8 cellular contexts compared by ENCODE assay signal in the genomic region with DNA sequence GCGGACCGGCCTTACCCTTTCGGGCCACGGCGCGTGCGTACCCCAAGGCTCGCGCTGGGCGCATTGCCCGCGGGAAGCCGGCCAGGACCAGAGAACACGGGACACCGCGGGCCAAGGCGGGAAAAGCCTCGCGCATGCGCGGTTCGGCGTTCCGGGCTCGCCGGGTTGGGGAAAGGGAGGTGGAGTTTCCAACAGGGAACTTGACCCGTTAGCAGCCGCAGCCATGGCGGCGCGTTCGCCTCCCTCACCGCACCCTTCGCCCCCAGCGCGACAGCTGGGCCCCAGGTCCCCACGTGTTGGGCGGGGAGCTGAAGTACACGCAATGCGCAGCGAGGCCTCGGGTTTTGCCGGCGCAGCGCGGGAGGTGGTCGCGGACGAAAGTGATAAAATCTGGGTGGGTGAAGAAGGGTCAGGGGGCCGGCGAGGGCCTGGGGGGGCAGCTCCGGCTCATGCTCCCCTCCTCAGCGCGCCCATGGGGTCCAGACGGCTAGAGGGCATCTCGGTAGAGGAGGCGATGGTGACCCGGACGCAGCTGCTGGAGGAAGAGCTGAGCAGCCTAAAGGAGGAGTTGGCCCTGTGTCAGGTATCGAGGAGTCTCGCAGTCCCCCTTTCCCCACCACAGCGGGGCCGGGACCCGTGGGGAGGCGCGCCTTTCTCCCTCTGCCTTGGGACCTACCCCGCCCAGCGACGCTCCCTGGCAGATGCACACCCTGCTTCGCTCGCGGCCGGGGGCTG. TPM values are rescaled to one million over a fixed set of nuclear protein-coding genes. Genes with fewer than 3 reads are reported as not detected.
DNase-seq lines count a peak whose midpoint lies in the region; ATAC-seq and TF ChIP-seq lines count a peak whose summit lies in the region.

A gene with protein sequence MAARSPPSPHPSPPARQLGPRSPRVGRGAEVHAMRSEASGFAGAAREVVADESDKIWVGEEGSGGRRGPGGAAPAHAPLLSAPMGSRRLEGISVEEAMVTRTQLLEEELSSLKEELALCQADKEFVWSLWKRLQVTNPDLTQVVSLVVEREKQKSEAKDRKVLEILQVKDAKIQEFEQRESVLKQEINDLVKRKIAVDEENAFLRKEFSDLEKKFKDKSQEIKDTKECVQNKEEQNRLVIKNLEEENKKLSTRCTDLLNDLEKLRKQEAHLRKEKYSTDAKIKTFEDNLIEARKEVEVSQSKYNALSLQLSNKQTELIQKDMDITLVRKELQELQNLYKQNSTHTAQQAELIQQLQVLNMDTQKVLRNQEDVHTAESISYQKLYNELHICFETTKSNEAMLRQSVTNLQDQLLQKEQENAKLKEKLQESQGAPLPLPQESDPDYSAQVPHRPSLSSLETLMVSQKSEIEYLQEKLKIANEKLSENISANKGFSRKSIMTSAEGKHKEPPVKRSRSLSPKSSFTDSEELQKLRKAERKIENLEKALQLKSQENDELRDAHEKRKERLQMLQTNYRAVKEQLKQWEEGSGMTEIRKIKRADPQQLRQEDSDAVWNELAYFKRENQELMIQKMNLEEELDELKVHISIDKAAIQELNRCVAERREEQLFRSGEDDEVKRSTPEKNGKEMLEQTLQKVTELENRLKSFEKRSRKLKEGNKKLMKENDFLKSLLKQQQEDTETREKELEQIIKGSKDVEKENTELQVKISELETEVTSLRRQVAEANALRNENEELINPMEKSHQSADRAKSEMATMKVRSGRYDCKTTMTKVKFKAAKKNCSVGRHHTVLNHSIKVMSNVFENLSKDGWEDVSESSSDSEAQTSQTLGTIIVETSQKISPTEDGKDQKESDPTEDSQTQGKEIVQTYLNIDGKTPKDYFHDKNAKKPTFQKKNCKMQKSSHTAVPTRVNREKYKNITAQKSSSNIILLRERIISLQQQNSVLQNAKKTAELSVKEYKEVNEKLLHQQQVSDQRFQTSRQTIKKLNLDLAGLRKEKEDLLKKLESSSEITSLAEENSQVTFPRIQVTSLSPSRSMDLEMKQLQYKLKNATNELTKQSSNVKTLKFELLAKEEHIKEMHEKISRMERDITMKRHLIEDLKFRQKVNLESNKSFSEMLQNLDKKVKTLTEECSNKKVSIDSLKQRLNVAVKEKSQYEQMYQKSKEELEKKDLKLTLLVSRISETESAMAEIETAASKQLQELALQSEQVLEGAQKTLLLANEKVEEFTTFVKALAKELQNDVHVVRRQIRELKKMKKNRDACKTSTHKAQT (N-terminal part only) (plus strand): TSS at position 198 of the 735 bp plus-strand sequence. CDS start 26 bp downstream, at position 224.

- no peaks in the 10 kb centered on the region; the same call in 1 of the 2 replicates for H3K79me2 ChIP-seq in HCT116 (ENCODE audit: insufficient read depth, low read length)

- H3K4me2 ChIP-seq in HCT116 (ENCODE audit: low read length): peak within 1 kb of the TSS; percentile 78

- H3K4me1 ChIP-seq in HCT116 (ENCODE audit: control insufficient read depth in 1 of 2, insufficient read depth in 2 of 2, low read length in 2 of 2): peaks cover 0 to 6% of the 10 kb centered on the region in 2 experiments; a peak in 2 of 4 replicates

- TF ChIP-seq POLR2A in HCT116 (IDR thresholded peaks at IDR 0.05; ENCODE audit: borderline replicate concordance, extremely low read depth, insufficient read depth, insufficient read length): peak; percentile 77

- peak within 1 kb of the TSS; percentile 64 for H3K27ac ChIP-seq in HCT116 (ENCODE audit: low read depth, low read length)

- ATAC-seq in HCT116 (peak; percentile 91), SK-N-SH treated with all-trans-retinoic acid at 6 μM for 48 hours (peak; percentile 93), GM21526 (IDR thresholded peaks at IDR 0.05; ENCODE audit: low FRiP score, unreplicated experiment) (no peak)

- no peaks in the 10 kb centered on the region for H4K20me1 ChIP-seq in HCT116 (ENCODE audit: insufficient read depth)

- H3K4me3 ChIP-seq in HCT116 (replicated peaks in 1 of 2; ENCODE audit: low read depth in 1 of 2, low read length in 2 of 2) (peak within 1 kb of the TSS; percentile 66 to 68), iPS-11a (ENCODE audit: low read depth, low read length) (peak within 1 kb of the TSS; percentile 74), retinal pigment epithelial cell (ENCODE audit: low read length) (peak within 1 kb of the TSS; percentile 88)

- RAD21 ChIA-PET in HCT116 (lab: Charles Lee; ENCODE audit: low non-redundant PET in 1 of 2, low total read pairs in 2 of 2, uncharacterized antibody in 2 of 2, unreplicated experiment in 2 of 2): no interaction called here

- H3K9ac ChIP-seq in HCT116 (ENCODE audit: low read length): peak within 1 kb of the TSS; percentile 75

- H3K36me3 ChIP-seq in HCT116 (ENCODE audit: control insufficient read depth in 1 of 2, insufficient read depth in 2 of 2, low read length in 2 of 2): no peaks in the 10 kb centered on the region

- DNase-seq in ELR (ENCODE audit: low read depth) (peak; percentile 93), HCT116 (ENCODE audit: low read depth, low spot score) (peak; percentile 41), MV-4-11 (lab: John Stamatoyannopoulos, UW) (peak; percentile 79), brain pericyte (ENCODE audit: low read depth, low spot score) (peak; percentile 60), retinal pigment epithelial cell (ENCODE audit: low read depth) (peak; percentile 57)

- intact Hi-C loops in HCT116 (cut with micrococcal nuclease): no loop called here

- H3K27me3 ChIP-seq in HCT116 (ENCODE audit: insufficient read depth, low read length): no peaks in the 10 kb centered on the region

- CTCF ChIA-PET in HCT116 (lab: Charles Lee): no interaction called here

- TF ChIP-seq CTCF in HCT116 (IDR thresholded peaks at IDR 0.05 in 2 of 3, conservative IDR thresholded peaks at IDR 0.05 in 1 of 3; ENCODE audit: borderline replicate concordance in 1 of 3, insufficient read depth in 1 of 3, low read depth in 2 of 3, low read length in 2 of 3) (no peak), retinal pigment epithelial cell (conservative IDR thresholded peaks at IDR 0.05; ENCODE audit: low read depth, low read length) (no peak)

- TF ChIP-seq RAD21 in HCT116 (IDR thresholded peaks at IDR 0.05; ENCODE audit: low read depth): no peak

- H2AFZ ChIP-seq in HCT116 (ENCODE audit: low read depth, low read length, poor library complexity, severe bottlenecking): peak within 1 kb of the TSS; percentile 16

- POLR2A ChIA-PET in HCT116 (lab: Charles Lee): no interaction called here

- TSS peak; percentile 53 for BruUV-seq in HCT116 (replicated peaks; lab: Mats Ljungman, UMichigan)

- H3K9me2 ChIP-seq in HCT116 (ENCODE audit: insufficient read depth): no peaks in the 10 kb centered on the region

- H3K9me3 ChIP-seq in HCT116 (ENCODE audit: control insufficient read depth in 1 of 2, insufficient read depth in 1 of 2, low read depth in 1 of 2, low read length in 2 of 2): no peaks in the 10 kb centered on the region

TF ChIP-seq in HCT116, 20 proteins besides CTCF, POLR2A, EP300 and RAD21 (continues in another document):
- TF ChIP-seq, protein P1, sequence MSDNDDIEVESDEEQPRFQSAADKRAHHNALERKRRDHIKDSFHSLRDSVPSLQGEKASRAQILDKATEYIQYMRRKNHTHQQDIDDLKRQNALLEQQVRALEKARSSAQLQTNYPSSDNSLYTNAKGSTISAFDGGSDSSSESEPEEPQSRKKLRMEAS (IDR thresholded peaks at IDR 0.05): peak; percentile 71
- TF ChIP-seq ZFX (IDR thresholded peaks at IDR 0.05): peak; percentile 41; the same call in 1 of the 2 replicates
- TF ChIP-seq ELF1 (IDR thresholded peaks at IDR 0.05; ENCODE audit: borderline replicate concordance, low read depth): no peak
- no peak for TF ChIP-seq SIN3A (IDR thresholded peaks at IDR 0.05; ENCODE audit: low read depth)
- no peak for TF ChIP-seq SP1 (IDR thresholded peaks at IDR 0.05; ENCODE audit: low read depth)
- TF ChIP-seq POLR2AphosphoS5 (IDR thresholded peaks at IDR 0.05; ENCODE audit: low read depth, low read length): peak; percentile 57
- peak; percentile 69 for TF ChIP-seq YY1 (IDR thresholded peaks at IDR 0.05; ENCODE audit: extremely low read depth, insufficient replicate concordance, low read depth, low read length)
- no peak for TF ChIP-seq EZH2phosphoT487 (IDR thresholded peaks at IDR 0.05; ENCODE audit: borderline replicate concordance)
- TF ChIP-seq CBX3 (IDR thresholded peaks at IDR 0.05; ENCODE audit: low read depth): peak; percentile 13; the same call in 1 of the 2 replicates

TF ChIP-seq in SK-N-SH treated with all-trans-retinoic acid at 6 μM for 48 hours, 23 proteins besides CTCF, POLR2A, EP300 and RAD21 (continues in another document):
- TF ChIP-seq TOX (CRISPR knock-in tag; IDR thresholded peaks at IDR 0.05; ENCODE audit: borderline replicate concordance): no peak
- no peak for TF ChIP-seq ISL1 (CRISPR knock-in tag; IDR thresholded peaks at IDR 0.05)
- TF ChIP-seq ARNTL (CRISPR knock-in tag; IDR thresholded peaks at IDR 0.05; ENCODE audit: borderline replicate concordance, low read depth): no peak
- TF ChIP-seq, protein P2, sequence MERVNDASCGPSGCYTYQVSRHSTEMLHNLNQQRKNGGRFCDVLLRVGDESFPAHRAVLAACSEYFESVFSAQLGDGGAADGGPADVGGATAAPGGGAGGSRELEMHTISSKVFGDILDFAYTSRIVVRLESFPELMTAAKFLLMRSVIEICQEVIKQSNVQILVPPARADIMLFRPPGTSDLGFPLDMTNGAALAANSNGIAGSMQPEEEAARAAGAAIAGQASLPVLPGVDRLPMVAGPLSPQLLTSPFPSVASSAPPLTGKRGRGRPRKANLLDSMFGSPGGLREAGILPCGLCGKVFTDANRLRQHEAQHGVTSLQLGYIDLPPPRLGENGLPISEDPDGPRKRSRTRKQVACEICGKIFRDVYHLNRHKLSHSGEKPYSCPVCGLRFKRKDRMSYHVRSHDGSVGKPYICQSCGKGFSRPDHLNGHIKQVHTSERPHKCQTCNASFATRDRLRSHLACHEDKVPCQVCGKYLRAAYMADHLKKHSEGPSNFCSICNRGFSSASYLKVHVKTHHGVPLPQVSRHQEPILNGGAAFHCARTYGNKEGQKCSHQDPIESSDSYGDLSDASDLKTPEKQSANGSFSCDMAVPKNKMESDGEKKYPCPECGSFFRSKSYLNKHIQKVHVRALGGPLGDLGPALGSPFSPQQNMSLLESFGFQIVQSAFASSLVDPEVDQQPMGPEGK (CRISPR knock-in tag; IDR thresholded peaks at IDR 0.05; ENCODE audit: borderline replicate concordance): peak; percentile 36; the same call in 1 of the 2 replicates
- no peak for TF ChIP-seq ZC3H10 (CRISPR knock-in tag; IDR thresholded peaks at IDR 0.05)

RNA-seq across cellular contexts. Expression of the gene that starts here (rescaled TPM):
- total RNA-seq in HCT116 (2021; ENCODE audit: unreplicated experiment): 5.1 TPM
- 1.0 and 1.6 TPM in 2 replicates for polyA plus RNA-seq in HCT116 (2012)

Comparison
In these comparisons a context has a peak if more than half of its experiments do, and no peak if none do; other contexts are left out.
1. DNase-seq: peak in every context shown above with its lines; median percentile 93 in ELR; 79 in MV-4-11; 60 in brain pericyte; 57 in retinal pigment epithelial cell; 41 in HCT116.